In genomic region chr20:48723308-48724264, GRCh38 we compare ENCODE assay signal across 1 cellular context.
TF ChIP-seq lines count a peak whose summit lies in the region.

No MANE protein-coding gene starts in this region.

TF ChIP-seq in HepG2, 621 proteins besides CTCF, POLR2A, EP300 and RAD21 (continued from another document and continues in another):
- no peak for TF ChIP-seq LBX2 (CRISPR knock-in tag; IDR thresholded peaks at IDR 0.05; ENCODE audit: borderline replicate concordance)
- TF ChIP-seq ZBED4 (CRISPR knock-in tag; IDR thresholded peaks at IDR 0.05; ENCODE audit: borderline replicate concordance): peak; percentile 86; the same call in 1 of the 2 replicates
- TF ChIP-seq, protein P1, sequence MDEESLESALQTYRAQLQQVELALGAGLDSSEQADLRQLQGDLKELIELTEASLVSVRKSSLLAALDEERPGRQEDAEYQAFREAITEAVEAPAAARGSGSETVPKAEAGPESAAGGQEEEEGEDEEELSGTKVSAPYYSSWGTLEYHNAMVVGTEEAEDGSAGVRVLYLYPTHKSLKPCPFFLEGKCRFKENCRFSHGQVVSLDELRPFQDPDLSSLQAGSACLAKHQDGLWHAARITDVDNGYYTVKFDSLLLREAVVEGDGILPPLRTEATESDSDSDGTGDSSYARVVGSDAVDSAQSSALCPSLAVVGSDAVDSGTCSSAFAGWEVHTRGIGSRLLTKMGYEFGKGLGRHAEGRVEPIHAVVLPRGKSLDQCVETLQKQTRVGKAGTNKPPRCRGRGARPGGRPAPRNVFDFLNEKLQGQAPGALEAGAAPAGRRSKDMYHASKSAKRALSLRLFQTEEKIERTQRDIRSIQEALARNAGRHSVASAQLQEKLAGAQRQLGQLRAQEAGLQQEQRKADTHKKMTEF (CRISPR knock-in tag; IDR thresholded peaks at IDR 0.05): 0 out of 2 replicates have a peak, but pooled peaks have one; percentile 38
- no peak for TF ChIP-seq CAMTA2 (CRISPR knock-in tag; IDR thresholded peaks at IDR 0.05; ENCODE audit: borderline replicate concordance)
- TF ChIP-seq ZNF782 (CRISPR knock-in tag; IDR thresholded peaks at IDR 0.05; ENCODE audit: borderline replicate concordance): no peak
- TF ChIP-seq EED (CRISPR knock-in tag; IDR thresholded peaks at IDR 0.05): peak; percentile 50; the same call in 1 of the 2 replicates
- TF ChIP-seq ZSCAN30 (CRISPR knock-in tag; IDR thresholded peaks at IDR 0.05): 0 out of 2 replicates have a peak, but pooled peaks have one; percentile 24
- TF ChIP-seq ZNF704 (CRISPR knock-in tag; IDR thresholded peaks at IDR 0.05; ENCODE audit: borderline replicate concordance): no peak
- TF ChIP-seq MEIS2 (CRISPR knock-in tag; IDR thresholded peaks at IDR 0.05): no peak
- no peak for TF ChIP-seq DNMT1 (CRISPR knock-in tag; IDR thresholded peaks at IDR 0.05)
- TF ChIP-seq SALL2 (CRISPR knock-in tag; IDR thresholded peaks at IDR 0.05): no peak
- TF ChIP-seq ZNF350 (CRISPR knock-in tag; IDR thresholded peaks at IDR 0.05; ENCODE audit: borderline replicate concordance, low read depth): peak; percentile 74; the same call in 1 of the 2 replicates
- TF ChIP-seq ZNF530 (CRISPR knock-in tag; IDR thresholded peaks at IDR 0.05; ENCODE audit: low read depth): no peak
- TF ChIP-seq ZNF468 (CRISPR knock-in tag; IDR thresholded peaks at IDR 0.05): no peak
- no peak for TF ChIP-seq HNRNPUL1 (IDR thresholded peaks at IDR 0.05; ENCODE audit: low read depth, low read length)
- TF ChIP-seq IRF9 (CRISPR knock-in tag; IDR thresholded peaks at IDR 0.05; ENCODE audit: borderline replicate concordance): no peak; the same call in 1 of the 2 replicates
- no peak for TF ChIP-seq TP53 (CRISPR knock-in tag; conservative IDR thresholded peaks at IDR 0.05)
- peak; percentile 69; the same call in 1 of the 2 replicates for TF ChIP-seq PHF21A (CRISPR knock-in tag; IDR thresholded peaks at IDR 0.05)
- TF ChIP-seq ZNF577 (CRISPR knock-in tag; IDR thresholded peaks at IDR 0.05; ENCODE audit: borderline replicate concordance, low read depth): no peak
- no peak for TF ChIP-seq ZKSCAN5 (CRISPR knock-in tag; IDR thresholded peaks at IDR 0.05)
- no peak for TF ChIP-seq ZNF616 (CRISPR knock-in tag; IDR thresholded peaks at IDR 0.05; ENCODE audit: low read depth)
- no peak for TF ChIP-seq ZEB1 (IDR thresholded peaks at IDR 0.05; ENCODE audit: insufficient replicate concordance, low read depth)
- no peak for TF ChIP-seq ZNF775 (CRISPR knock-in tag; IDR thresholded peaks at IDR 0.05; ENCODE audit: borderline replicate concordance)
- no peak for TF ChIP-seq ONECUT2 (CRISPR knock-in tag; IDR thresholded peaks at IDR 0.05)
- no peak for TF ChIP-seq ETV6 (CRISPR knock-in tag; conservative IDR thresholded peaks at IDR 0.05)
- peak; percentile 69 for TF ChIP-seq ZMYM2 (CRISPR knock-in tag; IDR thresholded peaks at IDR 0.05)
- TF ChIP-seq NPAS2 (CRISPR knock-in tag; IDR thresholded peaks at IDR 0.05; ENCODE audit: borderline replicate concordance): no peak
- no peak; the same call in 1 of the 2 replicates for TF ChIP-seq CENPT (CRISPR knock-in tag; IDR thresholded peaks at IDR 0.05; ENCODE audit: low read depth)
- TF ChIP-seq SAP130 (CRISPR knock-in tag; IDR thresholded peaks at IDR 0.05; ENCODE audit: low read depth): 0 out of 2 replicates have a peak, but pooled peaks have one; percentile 4
- TF ChIP-seq, protein P2, sequence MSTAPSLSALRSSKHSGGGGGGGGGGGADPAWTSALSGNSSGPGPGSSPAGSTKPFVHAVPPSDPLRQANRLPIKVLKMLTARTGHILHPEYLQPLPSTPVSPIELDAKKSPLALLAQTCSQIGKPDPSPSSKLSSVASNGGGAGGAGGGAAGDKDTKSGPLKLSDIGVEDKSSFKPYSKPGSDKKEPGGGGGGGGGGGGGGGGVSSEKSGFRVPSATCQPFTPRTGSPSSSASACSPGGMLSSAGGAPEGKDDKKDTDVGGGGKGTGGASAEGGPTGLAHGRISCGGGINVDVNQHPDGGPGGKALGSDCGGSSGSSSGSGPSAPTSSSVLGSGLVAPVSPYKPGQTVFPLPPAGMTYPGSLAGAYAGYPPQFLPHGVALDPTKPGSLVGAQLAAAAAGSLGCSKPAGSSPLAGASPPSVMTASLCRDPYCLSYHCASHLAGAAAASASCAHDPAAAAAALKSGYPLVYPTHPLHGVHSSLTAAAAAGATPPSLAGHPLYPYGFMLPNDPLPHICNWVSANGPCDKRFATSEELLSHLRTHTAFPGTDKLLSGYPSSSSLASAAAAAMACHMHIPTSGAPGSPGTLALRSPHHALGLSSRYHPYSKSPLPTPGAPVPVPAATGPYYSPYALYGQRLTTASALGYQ (CRISPR knock-in tag; IDR thresholded peaks at IDR 0.05): no peak
- TF ChIP-seq ZNF788 (CRISPR knock-in tag; IDR thresholded peaks at IDR 0.05; ENCODE audit: borderline replicate concordance): no peak
- no peak for TF ChIP-seq ZNF615 (CRISPR knock-in tag; IDR thresholded peaks at IDR 0.05; ENCODE audit: borderline replicate concordance)
- TF ChIP-seq ZNF703 (CRISPR knock-in tag; IDR thresholded peaks at IDR 0.05; ENCODE audit: borderline replicate concordance): no peak
- no peak; the same call in 1 of the 2 replicates for TF ChIP-seq ZNF512B (CRISPR knock-in tag; IDR thresholded peaks at IDR 0.05; ENCODE audit: borderline replicate concordance)
- no peak for TF ChIP-seq FOXK2 (IDR thresholded peaks at IDR 0.05)
- peak; percentile 56 for TF ChIP-seq ZNF781 (CRISPR knock-in tag; IDR thresholded peaks at IDR 0.05; ENCODE audit: borderline replicate concordance, not compliant biosample characterization)
- TF ChIP-seq, protein P3, sequence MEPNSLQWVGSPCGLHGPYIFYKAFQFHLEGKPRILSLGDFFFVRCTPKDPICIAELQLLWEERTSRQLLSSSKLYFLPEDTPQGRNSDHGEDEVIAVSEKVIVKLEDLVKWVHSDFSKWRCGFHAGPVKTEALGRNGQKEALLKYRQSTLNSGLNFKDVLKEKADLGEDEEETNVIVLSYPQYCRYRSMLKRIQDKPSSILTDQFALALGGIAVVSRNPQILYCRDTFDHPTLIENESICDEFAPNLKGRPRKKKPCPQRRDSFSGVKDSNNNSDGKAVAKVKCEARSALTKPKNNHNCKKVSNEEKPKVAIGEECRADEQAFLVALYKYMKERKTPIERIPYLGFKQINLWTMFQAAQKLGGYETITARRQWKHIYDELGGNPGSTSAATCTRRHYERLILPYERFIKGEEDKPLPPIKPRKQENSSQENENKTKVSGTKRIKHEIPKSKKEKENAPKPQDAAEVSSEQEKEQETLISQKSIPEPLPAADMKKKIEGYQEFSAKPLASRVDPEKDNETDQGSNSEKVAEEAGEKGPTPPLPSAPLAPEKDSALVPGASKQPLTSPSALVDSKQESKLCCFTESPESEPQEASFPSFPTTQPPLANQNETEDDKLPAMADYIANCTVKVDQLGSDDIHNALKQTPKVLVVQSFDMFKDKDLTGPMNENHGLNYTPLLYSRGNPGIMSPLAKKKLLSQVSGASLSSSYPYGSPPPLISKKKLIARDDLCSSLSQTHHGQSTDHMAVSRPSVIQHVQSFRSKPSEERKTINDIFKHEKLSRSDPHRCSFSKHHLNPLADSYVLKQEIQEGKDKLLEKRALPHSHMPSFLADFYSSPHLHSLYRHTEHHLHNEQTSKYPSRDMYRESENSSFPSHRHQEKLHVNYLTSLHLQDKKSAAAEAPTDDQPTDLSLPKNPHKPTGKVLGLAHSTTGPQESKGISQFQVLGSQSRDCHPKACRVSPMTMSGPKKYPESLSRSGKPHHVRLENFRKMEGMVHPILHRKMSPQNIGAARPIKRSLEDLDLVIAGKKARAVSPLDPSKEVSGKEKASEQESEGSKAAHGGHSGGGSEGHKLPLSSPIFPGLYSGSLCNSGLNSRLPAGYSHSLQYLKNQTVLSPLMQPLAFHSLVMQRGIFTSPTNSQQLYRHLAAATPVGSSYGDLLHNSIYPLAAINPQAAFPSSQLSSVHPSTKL (CRISPR knock-in tag; IDR thresholded peaks at IDR 0.05): no peak; the same call in none of the 2 replicates
- TF ChIP-seq TMF1 (CRISPR knock-in tag; IDR thresholded peaks at IDR 0.05; ENCODE audit: low read depth): peak; percentile 76; the same call in 1 of the 2 replicates
- no peak for TF ChIP-seq ZNF367 (CRISPR knock-in tag; IDR thresholded peaks at IDR 0.05; ENCODE audit: borderline replicate concordance)
- TF ChIP-seq ZNF138 (CRISPR knock-in tag; IDR thresholded peaks at IDR 0.05; ENCODE audit: low read depth): no peak
- TF ChIP-seq CREBL2 (CRISPR knock-in tag; IDR thresholded peaks at IDR 0.05; ENCODE audit: borderline replicate concordance): no peak
- TF ChIP-seq NFIB (CRISPR knock-in tag; IDR thresholded peaks at IDR 0.05; ENCODE audit: borderline replicate concordance): no peak
- TF ChIP-seq CREB1 (IDR thresholded peaks at IDR 0.05): no peak
- TF ChIP-seq CREB1 (CRISPR knock-in tag; IDR thresholded peaks at IDR 0.05): no peak
- TF ChIP-seq SKIL (CRISPR knock-in tag; IDR thresholded peaks at IDR 0.05; ENCODE audit: borderline replicate concordance): no peak
- 0 out of 2 replicates have a peak, but pooled peaks have one; percentile 27 for TF ChIP-seq ZNF121 (CRISPR knock-in tag; IDR thresholded peaks at IDR 0.05)
